ENCODE assay signal across 1 cellular context in the genomic region with DNA sequence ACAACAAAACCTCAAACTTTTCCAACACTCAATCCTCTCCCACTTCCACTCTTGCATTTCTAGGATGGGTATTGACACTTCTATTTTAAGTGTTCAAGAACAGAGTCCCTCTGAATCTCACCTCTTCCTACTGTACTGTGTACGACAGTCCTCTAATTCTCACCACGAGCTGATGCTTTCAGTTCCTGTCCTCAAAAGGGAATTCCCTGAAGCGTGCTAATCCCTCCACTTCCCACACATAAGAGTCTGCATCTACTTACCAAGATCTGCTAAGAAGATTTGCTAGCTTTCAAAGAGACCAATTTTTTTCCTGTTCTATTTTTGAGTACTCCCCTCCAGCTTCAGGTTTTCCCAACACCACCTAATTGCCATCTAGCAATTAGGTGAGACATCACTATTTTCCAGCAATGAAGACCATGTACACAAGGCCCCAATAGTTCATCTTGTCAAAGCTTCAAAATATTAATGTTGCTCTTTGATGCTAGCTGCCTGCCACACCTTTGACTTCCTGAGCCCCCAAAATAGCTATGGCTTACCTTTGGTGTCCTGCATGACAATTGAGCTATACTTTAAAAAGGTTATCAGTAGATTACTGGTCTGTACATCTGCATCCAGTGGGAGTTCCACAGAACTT.
A peak's percentile ranks its signal among the peaks of the same experiment; 100 is the strongest.
TF ChIP-seq lines count a peak whose summit lies in the region.

No MANE protein-coding gene starts in this region.

TF ChIP-seq in GM12878, 131 proteins besides CTCF, POLR2A, EP300 and RAD21 (continued from another document and continues in another):
- TF ChIP-seq, protein P1, sequence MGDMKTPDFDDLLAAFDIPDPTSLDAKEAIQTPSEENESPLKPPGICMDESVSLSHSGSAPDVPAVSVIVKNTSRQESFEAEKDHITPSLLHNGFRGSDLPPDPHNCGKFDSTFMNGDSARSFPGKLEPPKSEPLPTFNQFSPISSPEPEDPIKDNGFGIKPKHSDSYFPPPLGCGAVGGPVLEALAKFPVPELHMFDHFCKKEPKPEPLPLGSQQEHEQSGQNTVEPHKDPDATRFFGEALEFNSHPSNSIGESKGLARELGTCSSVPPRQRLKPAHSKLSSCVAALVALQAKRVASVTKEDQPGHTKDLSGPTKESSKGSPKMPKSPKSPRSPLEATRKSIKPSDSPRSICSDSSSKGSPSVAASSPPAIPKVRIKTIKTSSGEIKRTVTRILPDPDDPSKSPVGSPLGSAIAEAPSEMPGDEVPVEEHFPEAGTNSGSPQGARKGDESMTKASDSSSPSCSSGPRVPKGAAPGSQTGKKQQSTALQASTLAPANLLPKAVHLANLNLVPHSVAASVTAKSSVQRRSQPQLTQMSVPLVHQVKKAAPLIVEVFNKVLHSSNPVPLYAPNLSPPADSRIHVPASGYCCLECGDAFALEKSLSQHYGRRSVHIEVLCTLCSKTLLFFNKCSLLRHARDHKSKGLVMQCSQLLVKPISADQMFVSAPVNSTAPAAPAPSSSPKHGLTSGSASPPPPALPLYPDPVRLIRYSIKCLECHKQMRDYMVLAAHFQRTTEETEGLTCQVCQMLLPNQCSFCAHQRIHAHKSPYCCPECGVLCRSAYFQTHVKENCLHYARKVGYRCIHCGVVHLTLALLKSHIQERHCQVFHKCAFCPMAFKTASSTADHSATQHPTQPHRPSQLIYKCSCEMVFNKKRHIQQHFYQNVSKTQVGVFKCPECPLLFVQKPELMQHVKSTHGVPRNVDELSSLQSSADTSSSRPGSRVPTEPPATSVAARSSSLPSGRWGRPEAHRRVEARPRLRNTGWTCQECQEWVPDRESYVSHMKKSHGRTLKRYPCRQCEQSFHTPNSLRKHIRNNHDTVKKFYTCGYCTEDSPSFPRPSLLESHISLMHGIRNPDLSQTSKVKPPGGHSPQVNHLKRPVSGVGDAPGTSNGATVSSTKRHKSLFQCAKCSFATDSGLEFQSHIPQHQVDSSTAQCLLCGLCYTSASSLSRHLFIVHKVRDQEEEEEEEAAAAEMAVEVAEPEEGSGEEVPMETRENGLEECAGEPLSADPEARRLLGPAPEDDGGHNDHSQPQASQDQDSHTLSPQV (IDR thresholded peaks at IDR 0.05), result peak; percentile 30; the same call in 1 of the 2 replicates
- TF ChIP-seq SPI1 (IDR thresholded peaks at IDR 0.05; ENCODE audit: borderline replicate concordance, insufficient read depth, low read depth, low read length), result peak; percentile 98
- TF ChIP-seq HCFC1 (IDR thresholded peaks at IDR 0.05; ENCODE audit: low read length), result no peak
- TF ChIP-seq, protein P2, sequence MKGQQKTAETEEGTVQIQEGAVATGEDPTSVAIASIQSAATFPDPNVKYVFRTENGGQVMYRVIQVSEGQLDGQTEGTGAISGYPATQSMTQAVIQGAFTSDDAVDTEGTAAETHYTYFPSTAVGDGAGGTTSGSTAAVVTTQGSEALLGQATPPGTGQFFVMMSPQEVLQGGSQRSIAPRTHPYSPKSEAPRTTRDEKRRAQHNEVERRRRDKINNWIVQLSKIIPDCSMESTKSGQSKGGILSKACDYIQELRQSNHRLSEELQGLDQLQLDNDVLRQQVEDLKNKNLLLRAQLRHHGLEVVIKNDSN (IDR thresholded peaks at IDR 0.05; ENCODE audit: borderline replicate concordance, extremely low read length, insufficient read depth, low read depth, low read length), result no peak
- peak; percentile 63; the same call in 1 of the 2 replicates for TF ChIP-seq ZNF217 (IDR thresholded peaks at IDR 0.05)
- TF ChIP-seq, protein P3, sequence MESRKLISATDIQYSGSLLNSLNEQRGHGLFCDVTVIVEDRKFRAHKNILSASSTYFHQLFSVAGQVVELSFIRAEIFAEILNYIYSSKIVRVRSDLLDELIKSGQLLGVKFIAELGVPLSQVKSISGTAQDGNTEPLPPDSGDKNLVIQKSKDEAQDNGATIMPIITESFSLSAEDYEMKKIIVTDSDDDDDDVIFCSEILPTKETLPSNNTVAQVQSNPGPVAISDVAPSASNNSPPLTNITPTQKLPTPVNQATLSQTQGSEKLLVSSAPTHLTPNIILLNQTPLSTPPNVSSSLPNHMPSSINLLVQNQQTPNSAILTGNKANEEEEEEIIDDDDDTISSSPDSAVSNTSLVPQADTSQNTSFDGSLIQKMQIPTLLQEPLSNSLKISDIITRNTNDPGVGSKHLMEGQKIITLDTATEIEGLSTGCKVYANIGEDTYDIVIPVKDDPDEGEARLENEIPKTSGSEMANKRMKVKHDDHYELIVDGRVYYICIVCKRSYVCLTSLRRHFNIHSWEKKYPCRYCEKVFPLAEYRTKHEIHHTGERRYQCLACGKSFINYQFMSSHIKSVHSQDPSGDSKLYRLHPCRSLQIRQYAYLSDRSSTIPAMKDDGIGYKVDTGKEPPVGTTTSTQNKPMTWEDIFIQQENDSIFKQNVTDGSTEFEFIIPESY (IDR thresholded peaks at IDR 0.05), result no peak
- TF ChIP-seq, protein P4, sequence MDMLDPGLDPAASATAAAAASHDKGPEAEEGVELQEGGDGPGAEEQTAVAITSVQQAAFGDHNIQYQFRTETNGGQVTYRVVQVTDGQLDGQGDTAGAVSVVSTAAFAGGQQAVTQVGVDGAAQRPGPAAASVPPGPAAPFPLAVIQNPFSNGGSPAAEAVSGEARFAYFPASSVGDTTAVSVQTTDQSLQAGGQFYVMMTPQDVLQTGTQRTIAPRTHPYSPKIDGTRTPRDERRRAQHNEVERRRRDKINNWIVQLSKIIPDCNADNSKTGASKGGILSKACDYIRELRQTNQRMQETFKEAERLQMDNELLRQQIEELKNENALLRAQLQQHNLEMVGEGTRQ (IDR thresholded peaks at IDR 0.05; ENCODE audit: borderline replicate concordance, low read depth, low read length), result no peak
- TF ChIP-seq, protein P5, sequence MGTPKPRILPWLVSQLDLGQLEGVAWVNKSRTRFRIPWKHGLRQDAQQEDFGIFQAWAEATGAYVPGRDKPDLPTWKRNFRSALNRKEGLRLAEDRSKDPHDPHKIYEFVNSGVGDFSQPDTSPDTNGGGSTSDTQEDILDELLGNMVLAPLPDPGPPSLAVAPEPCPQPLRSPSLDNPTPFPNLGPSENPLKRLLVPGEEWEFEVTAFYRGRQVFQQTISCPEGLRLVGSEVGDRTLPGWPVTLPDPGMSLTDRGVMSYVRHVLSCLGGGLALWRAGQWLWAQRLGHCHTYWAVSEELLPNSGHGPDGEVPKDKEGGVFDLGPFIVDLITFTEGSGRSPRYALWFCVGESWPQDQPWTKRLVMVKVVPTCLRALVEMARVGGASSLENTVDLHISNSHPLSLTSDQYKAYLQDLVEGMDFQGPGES (IDR thresholded peaks at IDR 0.05), result no peak
- peak; percentile 75 for TF ChIP-seq ATF7 (IDR thresholded peaks at IDR 0.05; ENCODE audit: low read depth)
- TF ChIP-seq, protein P6, sequence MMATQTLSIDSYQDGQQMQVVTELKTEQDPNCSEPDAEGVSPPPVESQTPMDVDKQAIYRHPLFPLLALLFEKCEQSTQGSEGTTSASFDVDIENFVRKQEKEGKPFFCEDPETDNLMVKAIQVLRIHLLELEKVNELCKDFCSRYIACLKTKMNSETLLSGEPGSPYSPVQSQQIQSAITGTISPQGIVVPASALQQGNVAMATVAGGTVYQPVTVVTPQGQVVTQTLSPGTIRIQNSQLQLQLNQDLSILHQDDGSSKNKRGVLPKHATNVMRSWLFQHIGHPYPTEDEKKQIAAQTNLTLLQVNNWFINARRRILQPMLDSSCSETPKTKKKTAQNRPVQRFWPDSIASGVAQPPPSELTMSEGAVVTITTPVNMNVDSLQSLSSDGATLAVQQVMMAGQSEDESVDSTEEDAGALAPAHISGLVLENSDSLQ (IDR thresholded peaks at IDR 0.05), result 0 out of 2 replicates have a peak, but pooled peaks have one; percentile 25
- 0 out of 2 replicates have a peak, but pooled peaks have one; percentile 73 for TF ChIP-seq STAT3 (IDR thresholded peaks at IDR 0.05; ENCODE audit: low read depth, low read length)
- TF ChIP-seq NR2F1 (conservative IDR thresholded peaks at IDR 0.05), result peak; percentile 57
- TF ChIP-seq TCF12 (IDR thresholded peaks at IDR 0.05; ENCODE audit: low read depth, low read length), result peak; percentile 81; the same call in 1 of the 2 replicates
- peak; percentile 35; the same call in 1 of the 2 replicates for TF ChIP-seq JUNB (IDR thresholded peaks at IDR 0.05)
- TF ChIP-seq MEF2A (IDR thresholded peaks at IDR 0.05; ENCODE audit: insufficient read depth, low read depth, low read length), result peak; percentile 82
- no peak for TF ChIP-seq NFYA (IDR thresholded peaks at IDR 0.05; ENCODE audit: borderline replicate concordance, low read depth, low read length)
- peak; percentile 99 for TF ChIP-seq IKZF1 (conservative IDR thresholded peaks at IDR 0.05)
- no peak for TF ChIP-seq STAT1 (conservative IDR thresholded peaks at IDR 0.05)
- TF ChIP-seq BCL11A (IDR thresholded peaks at IDR 0.05; ENCODE audit: low read depth, low read length), result peak; percentile 98
- TF ChIP-seq ASH2L (IDR thresholded peaks at IDR 0.05; ENCODE audit: borderline replicate concordance, low read depth), result no peak
- TF ChIP-seq MEF2B (IDR thresholded peaks at IDR 0.05; ENCODE audit: partially characterized antibody, poor library complexity, severe bottlenecking), result peak; percentile 93
- TF ChIP-seq SP1 (IDR thresholded peaks at IDR 0.05; ENCODE audit: low read depth, low read length), result peak; percentile 83
- TF ChIP-seq SUZ12 (IDR thresholded peaks at IDR 0.05; ENCODE audit: unreplicated experiment), result no peak
- TF ChIP-seq, protein P7, sequence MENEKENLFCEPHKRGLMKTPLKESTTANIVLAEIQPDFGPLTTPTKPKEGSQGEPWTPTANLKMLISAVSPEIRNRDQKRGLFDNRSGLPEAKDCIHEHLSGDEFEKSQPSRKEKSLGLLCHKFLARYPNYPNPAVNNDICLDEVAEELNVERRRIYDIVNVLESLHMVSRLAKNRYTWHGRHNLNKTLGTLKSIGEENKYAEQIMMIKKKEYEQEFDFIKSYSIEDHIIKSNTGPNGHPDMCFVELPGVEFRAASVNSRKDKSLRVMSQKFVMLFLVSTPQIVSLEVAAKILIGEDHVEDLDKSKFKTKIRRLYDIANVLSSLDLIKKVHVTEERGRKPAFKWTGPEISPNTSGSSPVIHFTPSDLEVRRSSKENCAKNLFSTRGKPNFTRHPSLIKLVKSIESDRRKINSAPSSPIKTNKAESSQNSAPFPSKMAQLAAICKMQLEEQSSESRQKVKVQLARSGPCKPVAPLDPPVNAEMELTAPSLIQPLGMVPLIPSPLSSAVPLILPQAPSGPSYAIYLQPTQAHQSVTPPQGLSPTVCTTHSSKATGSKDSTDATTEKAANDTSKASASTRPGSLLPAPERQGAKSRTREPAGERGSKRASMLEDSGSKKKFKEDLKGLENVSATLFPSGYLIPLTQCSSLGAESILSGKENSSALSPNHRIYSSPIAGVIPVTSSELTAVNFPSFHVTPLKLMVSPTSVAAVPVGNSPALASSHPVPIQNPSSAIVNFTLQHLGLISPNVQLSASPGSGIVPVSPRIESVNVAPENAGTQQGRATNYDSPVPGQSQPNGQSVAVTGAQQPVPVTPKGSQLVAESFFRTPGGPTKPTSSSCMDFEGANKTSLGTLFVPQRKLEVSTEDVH (IDR thresholded peaks at IDR 0.05; ENCODE audit: low read depth, partially characterized antibody), result peak; percentile 71
- TF ChIP-seq, protein P8, sequence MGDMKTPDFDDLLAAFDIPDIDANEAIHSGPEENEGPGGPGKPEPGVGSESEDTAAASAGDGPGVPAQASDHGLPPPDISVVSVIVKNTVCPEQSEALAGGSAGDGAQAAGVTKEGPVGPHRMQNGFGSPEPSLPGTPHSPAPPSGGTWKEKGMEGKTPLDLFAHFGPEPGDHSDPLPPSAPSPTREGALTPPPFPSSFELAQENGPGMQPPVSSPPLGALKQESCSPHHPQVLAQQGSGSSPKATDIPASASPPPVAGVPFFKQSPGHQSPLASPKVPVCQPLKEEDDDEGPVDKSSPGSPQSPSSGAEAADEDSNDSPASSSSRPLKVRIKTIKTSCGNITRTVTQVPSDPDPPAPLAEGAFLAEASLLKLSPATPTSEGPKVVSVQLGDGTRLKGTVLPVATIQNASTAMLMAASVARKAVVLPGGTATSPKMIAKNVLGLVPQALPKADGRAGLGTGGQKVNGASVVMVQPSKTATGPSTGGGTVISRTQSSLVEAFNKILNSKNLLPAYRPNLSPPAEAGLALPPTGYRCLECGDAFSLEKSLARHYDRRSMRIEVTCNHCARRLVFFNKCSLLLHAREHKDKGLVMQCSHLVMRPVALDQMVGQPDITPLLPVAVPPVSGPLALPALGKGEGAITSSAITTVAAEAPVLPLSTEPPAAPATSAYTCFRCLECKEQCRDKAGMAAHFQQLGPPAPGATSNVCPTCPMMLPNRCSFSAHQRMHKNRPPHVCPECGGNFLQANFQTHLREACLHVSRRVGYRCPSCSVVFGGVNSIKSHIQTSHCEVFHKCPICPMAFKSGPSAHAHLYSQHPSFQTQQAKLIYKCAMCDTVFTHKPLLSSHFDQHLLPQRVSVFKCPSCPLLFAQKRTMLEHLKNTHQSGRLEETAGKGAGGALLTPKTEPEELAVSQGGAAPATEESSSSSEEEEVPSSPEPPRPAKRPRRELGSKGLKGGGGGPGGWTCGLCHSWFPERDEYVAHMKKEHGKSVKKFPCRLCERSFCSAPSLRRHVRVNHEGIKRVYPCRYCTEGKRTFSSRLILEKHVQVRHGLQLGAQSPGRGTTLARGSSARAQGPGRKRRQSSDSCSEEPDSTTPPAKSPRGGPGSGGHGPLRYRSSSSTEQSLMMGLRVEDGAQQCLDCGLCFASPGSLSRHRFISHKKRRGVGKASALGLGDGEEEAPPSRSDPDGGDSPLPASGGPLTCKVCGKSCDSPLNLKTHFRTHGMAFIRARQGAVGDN (IDR thresholded peaks at IDR 0.05), result peak; percentile 89
- TF ChIP-seq, protein P9, sequence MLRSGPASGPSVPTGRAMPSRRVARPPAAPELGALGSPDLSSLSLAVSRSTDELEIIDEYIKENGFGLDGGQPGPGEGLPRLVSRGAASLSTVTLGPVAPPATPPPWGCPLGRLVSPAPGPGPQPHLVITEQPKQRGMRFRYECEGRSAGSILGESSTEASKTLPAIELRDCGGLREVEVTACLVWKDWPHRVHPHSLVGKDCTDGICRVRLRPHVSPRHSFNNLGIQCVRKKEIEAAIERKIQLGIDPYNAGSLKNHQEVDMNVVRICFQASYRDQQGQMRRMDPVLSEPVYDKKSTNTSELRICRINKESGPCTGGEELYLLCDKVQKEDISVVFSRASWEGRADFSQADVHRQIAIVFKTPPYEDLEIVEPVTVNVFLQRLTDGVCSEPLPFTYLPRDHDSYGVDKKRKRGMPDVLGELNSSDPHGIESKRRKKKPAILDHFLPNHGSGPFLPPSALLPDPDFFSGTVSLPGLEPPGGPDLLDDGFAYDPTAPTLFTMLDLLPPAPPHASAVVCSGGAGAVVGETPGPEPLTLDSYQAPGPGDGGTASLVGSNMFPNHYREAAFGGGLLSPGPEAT (IDR thresholded peaks at IDR 0.05; ENCODE audit: low read depth), result peak; percentile 99
- TF ChIP-seq YY1 (IDR thresholded peaks at IDR 0.05; ENCODE audit: low read depth, low read length), result no peak
- TF ChIP-seq KAT2A (conservative IDR thresholded peaks at IDR 0.05; ENCODE audit: control insufficient read depth, low read depth, low read length), result no peak
- TF ChIP-seq, protein P10, sequence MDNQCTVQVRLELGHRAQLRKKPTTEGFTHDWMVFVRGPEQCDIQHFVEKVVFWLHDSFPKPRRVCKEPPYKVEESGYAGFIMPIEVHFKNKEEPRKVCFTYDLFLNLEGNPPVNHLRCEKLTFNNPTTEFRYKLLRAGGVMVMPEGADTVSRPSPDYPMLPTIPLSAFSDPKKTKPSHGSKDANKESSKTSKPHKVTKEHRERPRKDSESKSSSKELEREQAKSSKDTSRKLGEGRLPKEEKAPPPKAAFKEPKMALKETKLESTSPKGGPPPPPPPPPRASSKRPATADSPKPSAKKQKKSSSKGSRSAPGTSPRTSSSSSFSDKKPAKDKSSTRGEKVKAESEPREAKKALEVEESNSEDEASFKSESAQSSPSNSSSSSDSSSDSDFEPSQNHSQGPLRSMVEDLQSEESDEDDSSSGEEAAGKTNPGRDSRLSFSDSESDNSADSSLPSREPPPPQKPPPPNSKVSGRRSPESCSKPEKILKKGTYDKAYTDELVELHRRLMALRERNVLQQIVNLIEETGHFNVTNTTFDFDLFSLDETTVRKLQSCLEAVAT (IDR thresholded peaks at IDR 0.05), result peak; percentile 79
- TF ChIP-seq FOS (IDR thresholded peaks at IDR 0.05; ENCODE audit: borderline replicate concordance, extremely low read depth, insufficient read length), result no peak
